In the genomic region with DNA sequence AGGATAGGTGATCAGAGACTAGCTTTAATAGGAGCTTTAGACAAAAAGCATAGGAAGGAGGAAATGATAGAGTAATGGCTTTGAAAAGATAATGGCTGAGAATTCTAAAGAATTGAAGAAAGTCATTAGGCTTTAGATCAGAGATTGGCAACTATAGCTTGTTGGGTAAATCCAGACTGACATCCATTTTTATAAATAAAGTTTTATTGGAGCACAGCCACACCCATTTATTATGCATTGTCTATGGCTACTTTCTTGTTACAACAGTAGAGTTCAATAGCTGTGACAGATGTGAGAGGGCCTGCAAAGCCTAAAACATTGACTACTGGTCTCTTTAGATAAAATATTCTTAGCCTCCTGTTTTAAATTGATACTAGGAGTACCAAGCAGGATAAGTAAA, we compare ENCODE assay signal across 1 cellular context.
TF ChIP-seq lines count a peak whose summit lies in the region.

No MANE protein-coding gene starts in this region.

TF ChIP-seq in K562, 482 proteins besides CTCF, POLR2A, EP300 and RAD21:
- TF ChIP-seq TCF3 (CRISPR knock-in tag; IDR thresholded peaks at IDR 0.05), result peak; percentile 43; the same call in 1 of the 2 replicates
- no peak for TF ChIP-seq FUS (optimal IDR thresholded peaks at IDR 0.05; ENCODE audit: low read depth, low read length)
- 0 out of 2 replicates have a peak, but pooled peaks have one; percentile 11 for TF ChIP-seq TAL1 (IDR thresholded peaks at IDR 0.05)
- peak; percentile 31 for TF ChIP-seq CBFA2T3 (IDR thresholded peaks at IDR 0.05)
- no peak for TF ChIP-seq DMBX1 (CRISPR knock-in tag; IDR thresholded peaks at IDR 0.05; ENCODE audit: borderline replicate concordance)
- TF ChIP-seq ZBTB40 (IDR thresholded peaks at IDR 0.05), result peak; percentile 88
- TF ChIP-seq ZBTB40 (CRISPR knock-in tag; IDR thresholded peaks at IDR 0.05), result peak; percentile 85
